In the genomic region with DNA sequence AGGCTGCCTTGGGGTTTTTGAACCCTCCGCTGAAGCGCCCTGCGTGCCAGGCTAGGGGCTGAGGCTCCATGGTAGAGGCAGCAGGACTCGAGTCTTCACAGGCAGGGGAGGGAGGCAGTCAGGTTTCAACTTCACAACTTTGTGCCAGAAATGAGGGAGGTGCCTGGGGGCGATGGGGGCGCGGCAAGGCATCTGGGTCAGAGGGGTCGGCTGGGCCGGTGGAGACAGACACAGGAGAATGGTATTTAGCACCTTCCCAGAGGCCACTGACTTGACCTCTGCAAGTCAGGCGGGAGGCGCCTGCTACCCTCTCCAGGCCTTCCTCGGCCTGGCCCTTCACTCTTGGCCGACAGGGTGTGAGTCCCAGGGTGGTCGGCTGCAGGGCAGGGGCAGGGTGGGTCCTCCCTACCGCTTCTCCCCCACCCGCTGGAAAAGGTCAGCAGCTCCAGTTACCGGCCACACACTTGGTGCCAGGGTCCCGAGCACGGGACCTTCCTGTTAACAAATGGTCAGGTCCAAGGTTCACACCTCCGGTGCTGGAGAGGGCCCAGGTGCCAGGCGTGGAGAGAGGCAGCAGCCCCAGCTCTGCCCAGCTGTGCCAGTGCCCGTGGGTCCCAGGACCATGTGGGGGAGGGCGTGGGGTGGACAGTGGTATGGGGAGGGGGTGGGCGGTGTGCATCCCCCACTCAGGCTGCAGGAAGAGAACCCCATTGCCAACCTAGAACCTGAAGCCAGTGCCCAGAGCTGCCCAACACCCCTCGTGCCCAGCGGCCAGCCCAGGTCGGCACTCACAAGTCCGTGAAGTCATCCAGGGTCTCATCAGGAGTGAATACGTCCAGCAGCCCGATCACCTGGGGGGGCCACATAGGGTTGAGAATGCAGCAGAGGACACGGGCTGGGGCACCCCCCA, we compare ENCODE assay signal across 19 cellular contexts. TPM values are rescaled to one million over a fixed set of nuclear protein-coding genes. Genes with fewer than 3 reads are reported as not detected.
DNase-seq lines count a peak whose midpoint lies in the region; ATAC-seq and TF ChIP-seq lines count a peak whose summit lies in the region.
"Had no signal": no experiment of that assay in that cellular context is flagged by ENCODE, and none has a peak within 500 bp of the region (broad histone marks: within the 10 kb centered on the region; RNA-seq: fewer than 3 reads in every experiment).

No MANE protein-coding gene starts in this region.

- H3K27me3 Mint-ChIP-seq in CD4-positive, alpha-beta memory T cell = peaks cover 11 to 18% of the 10 kb centered on the region in 2 donors
- peaks cover 36% of the 10 kb centered on the region for H3K27me3 Mint-ChIP-seq in stimulated activated naive CD8-positive, alpha-beta T cell treated with anti-CD3 and anti-CD28 coated beads, Interleukin-15, amount 100 ng/mL, for 72 hours

- intact Hi-C loops in right lobe of liver (cut with DNase I) = no loop called here
- intact Hi-C loops in gastrocnemius medialis (cut with DNase I; ENCODE audit: low total_unique reads) = loop anchor here (1.0 to 2.0 kb wide), 2 partner anchors 13 to 295 kb away; no protein-coding TSS in a partner anchor
- intact Hi-C loops in CD4-positive, alpha-beta memory T cell (cut with micrococcal nuclease) = loop anchor here (10.0 kb wide), 1 partner anchor 217 kb away; the partner anchor contains the start of gene SBF1

- WGBS in right lobe of liver (ENCODE audit: insufficient coverage, low coverage, low lambda C conversion rate, missing lambda C conversion rate) = 31% methylated on average over 7 of the region's 31 CpGs

- H3K9me3 ChIP-seq in HEK293 (ENCODE audit: control insufficient read depth, insufficient read depth, low read depth, low read length) (no peaks in the 10 kb centered on the region), right atrium auricular region (no peaks in the 10 kb centered on the region), right lobe of liver (no peaks in the 10 kb centered on the region), gastrocnemius medialis (no peaks in the 10 kb centered on the region)
- no peaks in the 10 kb centered on the region for H3K9me3 ChIP-seq in CD4-positive, alpha-beta memory T cell (ENCODE audit: control insufficient read depth in 1 of 2, low read length in 2 of 2)
- H3K9me3 ChIP-seq: SK-N-SH had no signal

- ATAC-seq in right lobe of liver (peak; percentile 76 to 82 (median 79)), gastrocnemius medialis (peak; percentile 7 to 16)
- ATAC-seq in stimulated activated naive CD8-positive, alpha-beta T cell treated with anti-CD3 and anti-CD28 coated beads, Interleukin-15, amount 100 ng/mL, for 72 hours = no peak

- H3K4me1 Mint-ChIP-seq in CD4-positive, alpha-beta memory T cell = peaks cover 0 to 7% (median 6%) of the 10 kb centered on the region in 4 donors
- peaks cover 10% of the 10 kb centered on the region for H3K4me1 Mint-ChIP-seq in stimulated activated naive CD8-positive, alpha-beta T cell treated with anti-CD3 and anti-CD28 coated beads, Interleukin-15, amount 100 ng/mL, for 72 hours

- H3K36me3 Mint-ChIP-seq in CD4-positive, alpha-beta memory T cell = no peaks in the 10 kb centered on the region

- H3K4me1 ChIP-seq in HEK293 (ENCODE audit: control insufficient read depth, insufficient read depth, low read length) (peaks cover 8% of the 10 kb centered on the region), right atrium auricular region (peaks cover 0 to 47% of the 10 kb centered on the region in 2 donors), right lobe of liver (peaks cover 0 to 24% (median 8%) of the 10 kb centered on the region in 4 donors), gastrocnemius medialis (peaks cover 31 to 53% of the 10 kb centered on the region in 2 donors)
- peaks cover 4% of the 10 kb centered on the region for H3K4me1 ChIP-seq in CD4-positive, alpha-beta memory T cell (ENCODE audit: insufficient read depth, low read length)

- H3K4me3 Mint-ChIP-seq in CD4-positive, alpha-beta memory T cell = no peak overlapping the region
- H3K4me3 Mint-ChIP-seq in stimulated activated naive CD8-positive, alpha-beta T cell treated with anti-CD3 and anti-CD28 coated beads, Interleukin-15, amount 100 ng/mL, for 72 hours = no peak overlapping the region

- POLR2A ChIA-PET in HEK293 (lab: Yijun Ruan, JAX) = no interaction called here
- POLR2A ChIA-PET in CD4-positive, alpha-beta memory T cell (lab: Charles Lee; ENCODE audit: partially characterized antibody) = no interaction called here

- DNase-seq in right atrium auricular region (ENCODE audit: low spot score) (no peak), right lobe of liver (peak; percentile 73 to 92 (median 89)), gastrocnemius medialis (peak; percentile 52 to 92), iPS-NIHi11 (ENCODE audit: low spot score) (no peak), NCI-H128 (lab: John Stamatoyannopoulos, UW; ENCODE audit: unreplicated experiment) (no peak)
- DNase-seq in CD4-positive, alpha-beta memory T cell = no peak
- DNase-seq in stimulated activated naive CD8-positive, alpha-beta T cell treated with anti-CD3 and anti-CD28 coated beads, Interleukin-15, amount 100 ng/mL, for 72 hours = no peak
- DNase-seq: AML-193, COR-L47, DMS 273 treated with DMSO at 0.1 percent for 48 hours, GF-D8, HCEC 1CT, NCI-H1105, NCI-H1694, NCI-H2081 treated with DMSO at 0.1 percent for 48 hours, NCI-H774, SHP77 treated with DMSO at 0.1 percent for 48 hours, SK-N-SH had no signal

- H3K36me3 ChIP-seq in HEK293 (ENCODE audit: control insufficient read depth in 2 of 2, insufficient read depth in 1 of 2, low read length in 2 of 2) (peaks cover 0 to 67% of the 10 kb centered on the region in 2 experiments; a peak in 2 of 3 replicates), right atrium auricular region (no peaks in the 10 kb centered on the region), right lobe of liver (no peaks in the 10 kb centered on the region), gastrocnemius medialis (peaks cover 0 to 12% of the 10 kb centered on the region in 2 donors)
- H3K36me3 ChIP-seq in CD4-positive, alpha-beta memory T cell (ENCODE audit: insufficient read depth, low read length) = no peaks in the 10 kb centered on the region

- TF ChIP-seq CTCF in HEK293 (tag by site-specific recombination; IDR thresholded peaks at IDR 0.05) (no peak), right atrium auricular region (IDR thresholded peaks at IDR 0.05) (no peak), right lobe of liver (IDR thresholded peaks at IDR 0.05) (no peak), gastrocnemius medialis (IDR thresholded peaks at IDR 0.05 in 4 of 5, conservative IDR thresholded peaks at IDR 0.05 in 1 of 5) (no peak)

- H3K4me3 ChIP-seq in HEK293 (ENCODE audit: low read depth, low read length) (no peak overlapping the region), right atrium auricular region (no peak overlapping the region), right lobe of liver (no peak overlapping the region), gastrocnemius medialis (peak overlapping the region in 1 of 4 donors; percentile 16)
- H3K4me3 ChIP-seq in CD4-positive, alpha-beta memory T cell (ENCODE audit: low read length in 2 of 2) = no peak overlapping the region

- in situ Hi-C loops in gastrocnemius medialis (cut with MboI; ENCODE audit: low sequenced_read_pairs in 4 of 4) = loop anchor here in 2 of 4 donors (10.0 kb wide), 2 partner anchors 67 to 77 kb away; partner anchors contain the start of gene DENND6B (in 1 of the 2)

- TF ChIP-seq POLR2A in right lobe of liver (IDR thresholded peaks at IDR 0.05) (no peak), gastrocnemius medialis (IDR thresholded peaks at IDR 0.05) (no peak)

- no peaks in the 10 kb centered on the region for H3K27me3 ChIP-seq in right atrium auricular region
- no peaks in the 10 kb centered on the region for H3K27me3 ChIP-seq in right lobe of liver
- H3K27me3 ChIP-seq in gastrocnemius medialis = no peaks in the 10 kb centered on the region
- no peaks in the 10 kb centered on the region for H3K27me3 ChIP-seq in CD4-positive, alpha-beta memory T cell (ENCODE audit: insufficient read depth, low read length)

- CTCF ChIA-PET in HEK293 (lab: Yijun Ruan, JAX) = interaction anchor here (0.6 kb wide), 1 partner anchor 78 kb away, joined by 3 read pairs; no protein-coding TSS in a partner anchor
- CTCF ChIA-PET in CD4-positive, alpha-beta memory T cell (lab: Charles Lee; ENCODE audit: partially characterized antibody) = no interaction called here

- H3K27ac ChIP-seq in HEK293 (ENCODE audit: extremely low read depth, low read depth, low read length) (no peak overlapping the region), right atrium auricular region (peak overlapping the region; percentile 66 to 76), right lobe of liver (peak overlapping the region in 2 of 3 donors; percentile 43 to 47), gastrocnemius medialis (peak overlapping the region; percentile 93 to 99 (median 98))
- no peak overlapping the region for H3K27ac ChIP-seq in CD4-positive, alpha-beta memory T cell (ENCODE audit: low read depth, low read length)

- no peaks in the 10 kb centered on the region for H3K9me3 Mint-ChIP-seq in CD4-positive, alpha-beta memory T cell
- H3K9me3 Mint-ChIP-seq in stimulated activated naive CD8-positive, alpha-beta T cell treated with anti-CD3 and anti-CD28 coated beads, Interleukin-15, amount 100 ng/mL, for 72 hours = no peaks in the 10 kb centered on the region

- H3K27ac Mint-ChIP-seq in CD4-positive, alpha-beta memory T cell = no peak overlapping the region
- no peak overlapping the region for H3K27ac Mint-ChIP-seq in stimulated activated naive CD8-positive, alpha-beta T cell treated with anti-CD3 and anti-CD28 coated beads, Interleukin-15, amount 100 ng/mL, for 72 hours

RNA-seq across cellular contexts. Expression of gene MAPK12, which starts 3.8 kb away (rescaled TPM):
- total RNA-seq in right atrium auricular region (10 to 100 TPM in 1 of 2 donors, 1 to 10 TPM in 1; 5.0 to 13.0 TPM), right lobe of liver (1 to 10 TPM; 2.1 to 7.6 (median 3.6) TPM), gastrocnemius medialis (100 to 1,000 TPM; 126 to 290 (median 219) TPM)
- 1 to 10 TPM; 2.9 TPM for total RNA-seq in CD4-positive, alpha-beta memory T cell
- under 1 TPM in 1 of 2 donors, not detected in 1; 0.05 TPM for polyA plus RNA-seq in CD4-positive, alpha-beta memory T cell

RNA-seq across cellular contexts. Expression of gene HDAC10, which starts 6.6 kb away (rescaled TPM):
- total RNA-seq in right atrium auricular region = 1 to 10 TPM; 6.7 to 9.1 TPM
- total RNA-seq in right lobe of liver = 10 to 100 TPM; 19.6 to 30.5 (median 23.0) TPM
- total RNA-seq in gastrocnemius medialis = 10 to 100 TPM in 2 of 4 donors, 1 to 10 TPM in 2; 4.1 to 24.9 (median 8.6) TPM
- 100 to 1,000 TPM; 141 to 151 TPM for total RNA-seq in CD4-positive, alpha-beta memory T cell
- polyA plus RNA-seq in CD4-positive, alpha-beta memory T cell = 1 to 10 TPM; 3.8 to 6.8 TPM

RNA-seq across cellular contexts. Expression of gene MAPK11, which starts 12.5 kb away (rescaled TPM):
- 1 to 10 TPM; 3.7 to 4.0 TPM for total RNA-seq in right atrium auricular region
- 1 to 10 TPM; 1.7 to 6.4 (median 2.5) TPM for total RNA-seq in right lobe of liver
- 1 to 10 TPM; 1.8 to 4.2 (median 3.4) TPM for total RNA-seq in gastrocnemius medialis
- 1 to 10 TPM; 1.6 to 1.7 TPM for total RNA-seq in CD4-positive, alpha-beta memory T cell
- under 1 TPM; 0.10 to 0.54 TPM for polyA plus RNA-seq in CD4-positive, alpha-beta memory T cell

RNA-seq across cellular contexts. Expression of gene TUBGCP6, which starts 12.9 kb away (rescaled TPM):
- total RNA-seq in right atrium auricular region = 10 to 100 TPM; 19.5 to 22.1 TPM
- 10 to 100 TPM; 10.4 to 22.6 (median 14.6) TPM for total RNA-seq in right lobe of liver
- total RNA-seq in gastrocnemius medialis = 10 to 100 TPM; 18.7 to 27.4 (median 19.2) TPM
- total RNA-seq in CD4-positive, alpha-beta memory T cell = 100 to 1,000 TPM; 132 to 133 TPM
- polyA plus RNA-seq in CD4-positive, alpha-beta memory T cell = 10 to 100 TPM; 16.5 to 20.5 TPM

RNA-seq across cellular contexts. Expression of gene PLXNB2, which starts 49.7 kb away (rescaled TPM):
- total RNA-seq in right atrium auricular region (10 to 100 TPM; 60.3 to 92.8 TPM), right lobe of liver (100 to 1,000 TPM; 154 to 181 (median 161) TPM), gastrocnemius medialis (10 to 100 TPM in 1 of 4 donors, 1 to 10 TPM in 3; 8.0 to 11.8 (median 9.0) TPM)
- total RNA-seq in CD4-positive, alpha-beta memory T cell = 1 to 10 TPM; 2.8 to 4.6 TPM
- polyA plus RNA-seq in CD4-positive, alpha-beta memory T cell = under 1 TPM in 1 of 2 donors, not detected in 1; 0.40 TPM

Comparison
In these comparisons a context has a peak if more than half of its experiments do, and no peak if none do; other contexts are left out.
1. H3K27ac ChIP-seq: peak in right atrium auricular region (2 of 2), right lobe of liver (2 of 3) and gastrocnemius medialis (4 of 4); none in HEK293 (single experiment) and CD4-positive, alpha-beta memory T cell (single experiment).
2. DNase-seq: peak in right lobe of liver (3 of 3) and gastrocnemius medialis (2 of 2); none in right atrium auricular region (single experiment), iPS-NIHi11 (single experiment), CD4-positive, alpha-beta memory T cell (0 of 5), stimulated activated naive CD8-positive, alpha-beta T cell treated with anti-CD3 and anti-CD28 coated beads, Interleukin-15, amount 100 ng/mL, for 72 hours (0 of 2) and NCI-H128 (single experiment).
3. RNA of gene MAPK12, which starts 3.8 kb away (total RNA-seq): 126 to 290 TPM in gastrocnemius medialis; 5.0 to 13.0 TPM in right atrium auricular region, 2.1 to 7.6 TPM in right lobe of liver and 2.9 TPM in CD4-positive, alpha-beta memory T cell; every median in the first group is over 4 times any median in the second.
4. RNA of gene HDAC10, which starts 6.6 kb away (total RNA-seq): 141 to 151 TPM in CD4-positive, alpha-beta memory T cell; 19.6 to 30.5 TPM in right lobe of liver, 4.1 to 24.9 TPM in gastrocnemius medialis and 6.7 to 9.1 TPM in right atrium auricular region; every median in the first group is over 4 times any median in the second.
5. intact Hi-C loops: an anchor here in gastrocnemius medialis (1.0 to 2.0 kb wide) and CD4-positive, alpha-beta memory T cell (10.0 kb wide); none called in right lobe of liver.